ENCODE assay signal across 24 cellular contexts in genomic region chr18:58512648-58513338, GRCh38.
DNase-seq lines count a peak whose midpoint lies in the region; ATAC-seq, FAIRE-seq and TF ChIP-seq lines count a peak whose summit lies in the region.
"Had no signal": no experiment of that assay in that cellular context is flagged by ENCODE, and none has a peak within 500 bp of the region (broad histone marks: within the 10 kb centered on the region; RNA-seq: fewer than 3 reads in every experiment).

No MANE protein-coding gene starts in this region.

- H3K36me3 Mint-ChIP-seq in activated CD4-positive, alpha-beta T cell treated with anti-CD3 and anti-CD28 coated beads, Interleukin-2, amount 10 ng/mL, durations not matched to agents 24 days and 14 days (ENCODE audit: low read depth) = no peaks in the 10 kb centered on the region
- no peaks in the 10 kb centered on the region for H3K36me3 Mint-ChIP-seq in activated CD4-positive, alpha-beta T cell treated with anti-CD3 and anti-CD28 coated beads for 36 hours (ENCODE audit: low read depth)
- H3K36me3 Mint-ChIP-seq: type B pancreatic cell had no signal

- no peak overlapping the region for H3K4me3 Mint-ChIP-seq in activated CD4-positive, alpha-beta T cell treated with anti-CD3 and anti-CD28 coated beads, Interleukin-2, amount 10 ng/mL, durations not matched to agents 24 days and 14 days
- H3K4me3 Mint-ChIP-seq in activated CD4-positive, alpha-beta T cell treated with anti-CD3 and anti-CD28 coated beads for 36 hours = no peak overlapping the region
- H3K4me3 Mint-ChIP-seq: CD4-positive, alpha-beta T cell; type B pancreatic cell had no signal

- no peak for TF ChIP-seq EP300 in H1 (IDR thresholded peaks at IDR 0.05; ENCODE audit: borderline replicate concordance in 1 of 2, low read depth in 2 of 2, low read length in 2 of 2)

- H4K20me1 ChIP-seq in H1 (replicated peaks in 1 of 2; ENCODE audit: control insufficient read depth in 1 of 2, insufficient read depth in 2 of 2, low read length in 2 of 2) = peaks cover 0 to 7% of the 10 kb centered on the region in 2 experiments

- peak overlapping the region; percentile 100 for H2BK120ac ChIP-seq in H1 (replicated peaks; ENCODE audit: low read depth, low read length)
- no peak overlapping the region for H2BK120ac ChIP-seq in mesendoderm (ENCODE audit: low read depth, low read length)

- no peak for ATAC-seq in activated CD4-positive, alpha-beta T cell treated with anti-CD3 and anti-CD28 coated beads for 36 hours
- ATAC-seq in HG03432 (IDR thresholded peaks at IDR 0.05; ENCODE audit: unreplicated experiment) = no peak
- ATAC-seq: body of pancreas, SK-N-SH treated with all-trans-retinoic acid at 6 μM for 48 hours had no signal

- peak overlapping the region; percentile 100 for H2BK12ac ChIP-seq in H1 (ENCODE audit: low read depth, low read length)

- H3K27me3 ChIP-seq in H1 (replicated peaks in 1 of 4; ENCODE audit: control insufficient read depth in 3 of 4, extremely low read depth in 1 of 4, insufficient read depth in 3 of 4, low read length in 3 of 4) = no peaks in the 10 kb centered on the region
- no peaks in the 10 kb centered on the region for H3K27me3 ChIP-seq in mesendoderm (ENCODE audit: insufficient read depth, low read length, poor library complexity)
- H3K27me3 ChIP-seq: body of pancreas had no signal

- H3K79me2 ChIP-seq in H1 (ENCODE audit: control insufficient read depth in 1 of 2, insufficient read depth in 2 of 2, low read length in 2 of 2) (no peaks in the 10 kb centered on the region), mesendoderm (ENCODE audit: control insufficient read depth, insufficient read depth, low read length) (no peaks in the 10 kb centered on the region)

- POLR2A ChIA-PET in activated CD4-positive, alpha-beta T cell treated with anti-CD3 and anti-CD28 coated beads for 36 hours (lab: Charles Lee) = no interaction called here
- POLR2A ChIA-PET in H1 (lab: Charles Lee; ENCODE audit: partially characterized antibody) = interaction anchor here (0.7 to 1.6 kb wide), 8 partner anchors 8 to 208 kb away, joined by 3 to 7 read pairs (median 4); partner anchors contain the start of gene MALT1

- H3K14ac ChIP-seq in H1 (ENCODE audit: insufficient read length) = peak overlapping the region; percentile 82

- FAIRE-seq in HTR-8/SVneo (lab: Jason Lieb, UNC) (peak; percentile 100), H1 (lab: Jason Lieb, UNC) (peak; percentile 93)

- peak overlapping the region; percentile 100 for H2BK20ac ChIP-seq in H1 (ENCODE audit: low read length)

- peaks cover 5% of the 10 kb centered on the region for H3K9me3 Mint-ChIP-seq in activated CD4-positive, alpha-beta T cell treated with anti-CD3 and anti-CD28 coated beads, Interleukin-2, amount 10 ng/mL, durations not matched to agents 24 days and 14 days
- peaks cover 3% of the 10 kb centered on the region for H3K9me3 Mint-ChIP-seq in activated CD4-positive, alpha-beta T cell treated with anti-CD3 and anti-CD28 coated beads for 36 hours (ENCODE audit: low read depth)
- H3K9me3 Mint-ChIP-seq: CD4-positive, alpha-beta T cell had no signal

- peaks cover 8% of the 10 kb centered on the region for H3K23me2 ChIP-seq in H1 (ENCODE audit: low read depth, low read length)

- H3K56ac ChIP-seq in H1 (replicated peaks; ENCODE audit: insufficient read length, low read depth, low read length) = peak overlapping the region; percentile 98
- peak overlapping the region; percentile 66 for H3K56ac ChIP-seq in mesendoderm (ENCODE audit: low read length)

- TF ChIP-seq POLR2A in H1 (IDR thresholded peaks at IDR 0.05; ENCODE audit: control extremely low read depth in 1 of 2, low read depth in 2 of 2, low read length in 2 of 2) = no peak

- 41% methylated on average over 2 of the region's 2 CpGs; no CpG with 5 or more reads in 1 of the 2 experiments for WGBS in H1 (ENCODE audit: extremely low coverage in 1 of 2, insufficient coverage in 1 of 2, insufficient read length in 1 of 2, insufficient replicate concordance in 2 of 2, low coverage in 1 of 2, low lambda C conversion rate in 2 of 2, missing lambda C conversion rate in 1 of 2), 2 experiments
- WGBS in mesendoderm (ENCODE audit: extremely low coverage, insufficient coverage, low lambda C conversion rate) = 100% methylated on average over 1 of the region's 2 CpGs

- no peaks in the 10 kb centered on the region for H3K4me1 Mint-ChIP-seq in activated CD4-positive, alpha-beta T cell treated with anti-CD3 and anti-CD28 coated beads, Interleukin-2, amount 10 ng/mL, durations not matched to agents 24 days and 14 days
- H3K4me1 Mint-ChIP-seq in activated CD4-positive, alpha-beta T cell treated with anti-CD3 and anti-CD28 coated beads for 36 hours = no peaks in the 10 kb centered on the region

- TF ChIP-seq RAD21 in H1 (IDR thresholded peaks at IDR 0.05 in 1 of 2, conservative IDR thresholded peaks at IDR 0.05 in 1 of 2; ENCODE audit: low read depth in 2 of 2, low read length in 2 of 2) = no peak

- peak overlapping the region; percentile 100 for H4K91ac ChIP-seq in H1 (replicated peaks; ENCODE audit: insufficient read length, low read length)

- H3K4me2 ChIP-seq in H1 (ENCODE audit: insufficient read depth in 1 of 2, low read depth in 2 of 2, low read length in 2 of 2) (peak overlapping the region; percentile 67 to 96), mesendoderm (ENCODE audit: low read length) (no peak overlapping the region)

- peak overlapping the region; percentile 100 for H3K18ac ChIP-seq in H1 (ENCODE audit: extremely low read depth, low read length)
- no peak overlapping the region for H3K18ac ChIP-seq in mesendoderm (ENCODE audit: low read length)

- no peak for TF ChIP-seq CTCF in H1 (IDR thresholded peaks at IDR 0.05; ENCODE audit: control extremely low read depth in 1 of 3, insufficient read depth in 1 of 3, low read depth in 1 of 3, low read length in 3 of 3)

- H3K4ac ChIP-seq in H1 (replicated peaks; ENCODE audit: insufficient read length, low read depth, low read length) (peak overlapping the region; percentile 100), mesendoderm (ENCODE audit: low read depth, low read length) (no peak overlapping the region)

- no peak for DNase-seq in activated CD4-positive, alpha-beta T cell treated with anti-CD3 and anti-CD28 coated beads, Interleukin-2, amount 10 ng/mL, durations not matched to agents 24 days and 14 days
- DNase-seq in activated CD4-positive, alpha-beta T cell treated with anti-CD3 and anti-CD28 coated beads for 36 hours = no peak
- DNase-seq in HTR-8/SVneo (ENCODE audit: insufficient read length, low spot score) (no peak), H1 (ENCODE audit: low read depth in 1 of 2, low spot score in 2 of 2) (no peak), mesendoderm (no peak), NCI-H1694 treated with DMSO at 0.1 percent for 48 hours (lab: John Stamatoyannopoulos, UW) (no peak)
- no peak for DNase-seq in stimulated activated CD4-positive, alpha-beta T cell treated with anti-CD3 and anti-CD28 coated beads, Interleukin-4, amount 100 ng/mL, for 24 hours
- DNase-seq: activated CD4-positive, alpha-beta T cell treated with anti-CD3 and anti-CD28 coated beads, Interleukin-2, amount 50 U/mL, for 1 hour; activated CD8-positive, alpha-beta memory T cell treated with anti-CD3 and anti-CD28 coated beads, Interleukin-2, amount 50 U/mL, for 48 hours; body of pancreas; CD4-positive, alpha-beta T cell; DMS153; effector memory CD4-positive, alpha-beta T cell; foreskin melanocyte; HCEC 1CT; NCI-H2107; NCI-H446; NCI-H82 had no signal

- H3K4me3 ChIP-seq in H1 (ENCODE audit: extremely low read depth in 1 of 4, insufficient read depth in 2 of 4, low read depth in 3 of 4, low read length in 4 of 4) (peak overlapping the region; percentile 11 to 48 (median 32); a peak in 7 of 8 replicates), mesendoderm (ENCODE audit: low read length) (no peak overlapping the region)
- H3K4me3 ChIP-seq: body of pancreas, lung had no signal

- H3K9ac ChIP-seq in H1 (replicated peaks in 1 of 4; ENCODE audit: extremely low read depth in 1 of 4, low read depth in 3 of 4, low read length in 3 of 4) (peak overlapping the region in 3 of 4 experiments; percentile 6 to 61 (median 46); a peak in 5 of 7 replicates), mesendoderm (ENCODE audit: low read length) (peak overlapping the region; percentile 23)

- CTCF ChIA-PET in activated CD4-positive, alpha-beta T cell treated with anti-CD3 and anti-CD28 coated beads for 36 hours (lab: Charles Lee) = no interaction called here
- CTCF ChIA-PET in H1 (lab: Charles Lee; ENCODE audit: partially characterized antibody) = interaction anchor here (0.6 to 2.0 kb wide), 3 partner anchors 15 to 251 kb away, joined by 3 to 10 read pairs (median 5); no protein-coding TSS in a partner anchor

- peak overlapping the region; percentile 96 for H3K23ac ChIP-seq in H1 (ENCODE audit: insufficient read length)
- peak overlapping the region; percentile 1 for H3K23ac ChIP-seq in mesendoderm (ENCODE audit: low read length)

- peak overlapping the region; percentile 1 for H3K27ac Mint-ChIP-seq in activated CD4-positive, alpha-beta T cell treated with anti-CD3 and anti-CD28 coated beads, Interleukin-2, amount 10 ng/mL, durations not matched to agents 24 days and 14 days
- no peak overlapping the region for H3K27ac Mint-ChIP-seq in activated CD4-positive, alpha-beta T cell treated with anti-CD3 and anti-CD28 coated beads for 36 hours
- H3K27ac Mint-ChIP-seq: CD4-positive, alpha-beta T cell; type B pancreatic cell had no signal

- peak overlapping the region; percentile 100 for H2BK15ac ChIP-seq in H1 (ENCODE audit: low read length)
- no peak overlapping the region for H2BK15ac ChIP-seq in mesendoderm (replicated peaks; ENCODE audit: low read depth)

- H4K8ac ChIP-seq in H1 (ENCODE audit: extremely low read depth, insufficient read depth, low read length) (no peak overlapping the region), mesendoderm (ENCODE audit: low read depth, low read length) (no peak overlapping the region)

- H4K5ac ChIP-seq in H1 (ENCODE audit: insufficient read length, low read depth, low read length) = peak overlapping the region; percentile 94
- no peak overlapping the region for H4K5ac ChIP-seq in mesendoderm (ENCODE audit: low read length)

- H3K9me3 ChIP-seq in H1 (ENCODE audit: insufficient read depth in 2 of 2, low read depth in 1 of 2, low read length in 1 of 2) = no peaks in the 10 kb centered on the region
- H3K9me3 ChIP-seq: body of pancreas had no signal

- intact Hi-C loops in activated CD4-positive, alpha-beta T cell treated with anti-CD3 and anti-CD28 coated beads, Interleukin-2, amount 10 ng/mL, durations not matched to agents 24 days and 14 days (cut with micrococcal nuclease) = no loop called here
- intact Hi-C loops in activated CD4-positive, alpha-beta T cell treated with anti-CD3 and anti-CD28 coated beads for 36 hours (cut with DNase I, micrococcal nuclease) = no loop called here

- H2AFZ ChIP-seq in H1 (ENCODE audit: low read length) = no peak overlapping the region

- H3K27ac ChIP-seq in H1 (ENCODE audit: low read depth, low read length) (peak overlapping the region; percentile 78), mesendoderm (ENCODE audit: low read depth, low read length) (no peak overlapping the region)
- H3K27ac ChIP-seq: 22Rv1, body of pancreas, HL-60 had no signal

- peak overlapping the region; percentile 100 for H2BK5ac ChIP-seq in H1 (ENCODE audit: low read depth, low read length)
- peak overlapping the region; percentile 41 for H2BK5ac ChIP-seq in mesendoderm (ENCODE audit: low read length)

- no peaks in the 10 kb centered on the region; a peak in 1 of 8 replicates for H3K36me3 ChIP-seq in H1 (ENCODE audit: control insufficient read depth in 2 of 4, insufficient read depth in 4 of 4, low read length in 3 of 4)
- no peaks in the 10 kb centered on the region for H3K36me3 ChIP-seq in mesendoderm (ENCODE audit: control insufficient read depth, insufficient read depth, low read length)

- H3K79me1 ChIP-seq in H1 (ENCODE audit: low read depth, low read length) = no peaks in the 10 kb centered on the region
- H3K79me1 ChIP-seq in mesendoderm (ENCODE audit: low read length) = no peaks in the 10 kb centered on the region

- H2AK5ac ChIP-seq in H1 (ENCODE audit: low read depth, low read length) (peak overlapping the region; percentile 100), mesendoderm (ENCODE audit: low read length) (peak overlapping the region; percentile 16)

- H3K4me1 ChIP-seq in H1 (replicated peaks in 1 of 4; ENCODE audit: control insufficient read depth in 3 of 4, insufficient read depth in 4 of 4, low read length in 3 of 4) (peaks cover 11 to 19% (median 16%) of the 10 kb centered on the region in 4 experiments), mesendoderm (ENCODE audit: control insufficient read depth, low read depth, low read length) (peaks cover 9% of the 10 kb centered on the region)

- peaks cover 5% of the 10 kb centered on the region for H3K27me3 Mint-ChIP-seq in activated CD4-positive, alpha-beta T cell treated with anti-CD3 and anti-CD28 coated beads, Interleukin-2, amount 10 ng/mL, durations not matched to agents 24 days and 14 days
- peaks cover 5% of the 10 kb centered on the region for H3K27me3 Mint-ChIP-seq in activated CD4-positive, alpha-beta T cell treated with anti-CD3 and anti-CD28 coated beads for 36 hours
- H3K27me3 Mint-ChIP-seq: CD4-positive, alpha-beta T cell had no signal
